ENCODE assay signal across 1 cellular context in genomic region chr13:46817081-46817480, GRCh38.
TF ChIP-seq lines count a peak whose summit lies in the region.

No MANE protein-coding gene starts in this region.

TF ChIP-seq in H1, 55 proteins besides CTCF, POLR2A, EP300 and RAD21 (continued from another document):
- TF ChIP-seq CHD7 (IDR thresholded peaks at IDR 0.05; ENCODE audit: insufficient replicate concordance, low read length), result no peak
- TF ChIP-seq RFX5 (IDR thresholded peaks at IDR 0.05; ENCODE audit: borderline replicate concordance, low read depth, low read length), result no peak
- no peak for TF ChIP-seq SAP30 (IDR thresholded peaks at IDR 0.05; ENCODE audit: insufficient read depth, insufficient replicate concordance, low read length)
